ENCODE assay signal across 8 cellular contexts in the genomic region with DNA sequence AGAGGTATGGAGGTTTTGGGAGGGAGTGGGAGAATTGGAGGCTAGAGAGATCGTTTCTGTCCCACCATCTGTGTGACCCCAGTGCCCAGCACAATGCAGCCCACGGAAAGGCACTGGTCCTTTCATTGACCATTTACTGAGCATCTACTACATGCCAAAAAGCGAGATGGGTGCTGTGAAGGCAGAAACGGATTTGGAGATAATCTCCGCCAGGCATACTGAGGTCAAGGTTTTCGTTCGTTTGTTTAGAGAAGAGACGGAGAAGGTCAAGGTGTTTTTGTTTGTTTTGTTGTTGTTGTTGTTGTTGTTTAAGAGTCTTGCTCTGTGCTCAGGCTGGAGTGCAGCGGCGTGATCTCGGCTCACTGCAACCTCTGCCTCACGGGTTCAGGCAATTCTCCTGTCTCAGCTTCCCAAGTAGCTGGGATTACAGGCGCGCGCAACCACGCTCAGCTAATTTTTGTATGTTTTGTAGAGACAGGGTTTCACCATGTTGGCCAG. TPM values are rescaled to one million over a fixed set of nuclear protein-coding genes. Genes with fewer than 3 reads are reported as not detected.
DNase-seq lines count a peak whose midpoint lies in the region; ATAC-seq and TF ChIP-seq lines count a peak whose summit lies in the region.

No MANE protein-coding gene starts in this region.

- H3K4me1 ChIP-seq in iPS-15b (ENCODE audit: control insufficient read depth, insufficient read depth, low read length): peaks cover 6% of the 10 kb centered on the region

- H3K36me3 ChIP-seq in iPS-15b (ENCODE audit: control insufficient read depth, insufficient read depth, low read length): no peaks in the 10 kb centered on the region

- ATAC-seq in activated T-helper 17 cell treated with anti-CD3 and anti-CD28 coated beads, Interleukin-2, amount 50 U/mL, for 72 hours (replicated peaks): no peak
- ATAC-seq in stimulated activated memory B cell treated with anti-CD40 and anti-IgM and Interleukin-4, amounts not matched to agents 10 μg/mL and 1 μg/mL and 100 μg/mL, for 72 hours: no peak
- ATAC-seq in HG03045 (IDR thresholded peaks at IDR 0.05; ENCODE audit: unreplicated experiment) (no peak), GM21529 (IDR thresholded peaks at IDR 0.05; ENCODE audit: unreplicated experiment) (no peak)

- peak overlapping the region; percentile 90 for H3K4me3 ChIP-seq in iPS-15b (ENCODE audit: low read depth, low read length)

- H3K4me1 Mint-ChIP-seq in HFFc6 (ENCODE audit: low read depth): peaks cover 38% of the 10 kb centered on the region
- peaks cover 29% of the 10 kb centered on the region for H3K4me1 Mint-ChIP-seq in activated T-helper 17 cell treated with anti-CD3 and anti-CD28 coated beads, Interleukin-2, amount 50 U/mL, for 72 hours
- H3K4me1 Mint-ChIP-seq in stimulated activated memory B cell treated with anti-CD40 and anti-IgM and Interleukin-4, amounts not matched to agents 10 μg/mL and 1 μg/mL and 100 μg/mL, for 72 hours: peaks cover 29% of the 10 kb centered on the region

- no peak for TF ChIP-seq CTCF in HFFc6 (IDR thresholded peaks at IDR 0.05)

- DNase-seq in HFFc6 (no peak), posterior vena cava (ENCODE audit: low spot score) (no peak)
- no peak for DNase-seq in NK-92 treated with Interleukin-12 subunit alpha and Interleukin-12 subunit beta, amount 100 ng/mL, for 24 hours (lab: John Stamatoyannopoulos, UW)

- H3K36me3 Mint-ChIP-seq in HFFc6 (ENCODE audit: low read depth): peaks cover 12% of the 10 kb centered on the region
- H3K36me3 Mint-ChIP-seq in activated T-helper 17 cell treated with anti-CD3 and anti-CD28 coated beads, Interleukin-2, amount 50 U/mL, for 72 hours (ENCODE audit: low read depth): peaks cover 32% of the 10 kb centered on the region
- H3K36me3 Mint-ChIP-seq in stimulated activated memory B cell treated with anti-CD40 and anti-IgM and Interleukin-4, amounts not matched to agents 10 μg/mL and 1 μg/mL and 100 μg/mL, for 72 hours: no peaks in the 10 kb centered on the region

- peak overlapping the region; percentile 96 for H3K4me3 Mint-ChIP-seq in HFFc6
- peak overlapping the region; percentile 90 for H3K4me3 Mint-ChIP-seq in activated T-helper 17 cell treated with anti-CD3 and anti-CD28 coated beads, Interleukin-2, amount 50 U/mL, for 72 hours
- H3K4me3 Mint-ChIP-seq in stimulated activated memory B cell treated with anti-CD40 and anti-IgM and Interleukin-4, amounts not matched to agents 10 μg/mL and 1 μg/mL and 100 μg/mL, for 72 hours: peak overlapping the region; percentile 83

- H3K27ac Mint-ChIP-seq in HFFc6: peak overlapping the region; percentile 90
- peak overlapping the region; percentile 97 for H3K27ac Mint-ChIP-seq in activated T-helper 17 cell treated with anti-CD3 and anti-CD28 coated beads, Interleukin-2, amount 50 U/mL, for 72 hours
- H3K27ac Mint-ChIP-seq in stimulated activated memory B cell treated with anti-CD40 and anti-IgM and Interleukin-4, amounts not matched to agents 10 μg/mL and 1 μg/mL and 100 μg/mL, for 72 hours: peak overlapping the region; percentile 90

- no peaks in the 10 kb centered on the region for H3K9me3 Mint-ChIP-seq in HFFc6
- H3K9me3 Mint-ChIP-seq in activated T-helper 17 cell treated with anti-CD3 and anti-CD28 coated beads, Interleukin-2, amount 50 U/mL, for 72 hours: peaks cover 3% of the 10 kb centered on the region
- peaks cover 4% of the 10 kb centered on the region for H3K9me3 Mint-ChIP-seq in stimulated activated memory B cell treated with anti-CD40 and anti-IgM and Interleukin-4, amounts not matched to agents 10 μg/mL and 1 μg/mL and 100 μg/mL, for 72 hours

- intact Hi-C loops in posterior vena cava (cut with DNase I): no loop called here

- H3K9ac ChIP-seq in iPS-15b (ENCODE audit: low read depth, low read length): peak overlapping the region; percentile 42

- peaks cover 4% of the 10 kb centered on the region for H3K27me3 Mint-ChIP-seq in HFFc6 (ENCODE audit: insufficient read depth)
- H3K27me3 Mint-ChIP-seq in activated T-helper 17 cell treated with anti-CD3 and anti-CD28 coated beads, Interleukin-2, amount 50 U/mL, for 72 hours: no peaks in the 10 kb centered on the region
- H3K27me3 Mint-ChIP-seq in stimulated activated memory B cell treated with anti-CD40 and anti-IgM and Interleukin-4, amounts not matched to agents 10 μg/mL and 1 μg/mL and 100 μg/mL, for 72 hours: no peaks in the 10 kb centered on the region

- H3K9me3 ChIP-seq in iPS-15b (ENCODE audit: control insufficient read depth, insufficient read depth, low read length): no peaks in the 10 kb centered on the region

- peaks cover 2% of the 10 kb centered on the region for H3K27me3 ChIP-seq in iPS-15b (ENCODE audit: control insufficient read depth, insufficient read depth, low read length)

RNA-seq across cellular contexts. Expression of a gene that starts 0.6 kb away (rescaled TPM):
- total RNA-seq in HFFc6 (2021; fragmentation: NEBNext Ultra II Directional; extraction: Animal tissue kit (Norgen Biotek cat#: 25700)): 10 to 100 TPM in 5 of 6 experiments, 1 to 10 TPM in 1; 9.2 to 15.9 (median 13.6) TPM
- total RNA-seq in activated T-helper 17 cell treated with anti-CD3 and anti-CD28 coated beads, Interleukin-2, amount 50 U/mL, for 72 hours: 10 to 100 TPM; 27.4 to 31.3 TPM
- 10 to 100 TPM; 15.8 to 18.0 TPM for total RNA-seq in posterior vena cava

RNA-seq across cellular contexts. Expression of a gene that starts 56.2 kb away (rescaled TPM):
- 1 to 10 TPM; 3.1 to 4.0 (median 3.7) TPM for total RNA-seq in HFFc6 (2021; fragmentation: NEBNext Ultra II Directional; extraction: Animal tissue kit (Norgen Biotek cat#: 25700))
- 1 to 10 TPM; 5.0 to 7.8 TPM for total RNA-seq in activated T-helper 17 cell treated with anti-CD3 and anti-CD28 coated beads, Interleukin-2, amount 50 U/mL, for 72 hours
- total RNA-seq in posterior vena cava: 1 to 10 TPM; 7.3 to 9.6 TPM
